Comparison of ENCODE assay signal across 28 cellular contexts in genomic region chr2:34567128-34567527, GRCh38.
A peak's percentile ranks its signal among the peaks of the same experiment; 100 is the strongest.
DNase-seq lines count a peak whose midpoint lies in the region; ATAC-seq, FAIRE-seq and TF ChIP-seq lines count a peak whose summit lies in the region.
"Had no signal": no experiment of that assay in that cellular context is flagged by ENCODE, and none has a peak within 500 bp of the region (broad histone marks: within the 10 kb centered on the region; RNA-seq: fewer than 3 reads in every experiment).

No MANE protein-coding gene starts in this region.

- in situ Hi-C loops in astrocyte of the cerebellum (cut with HindIII; ENCODE audit: low sequenced_read_pairs), result no loop called here

- ATAC-seq in esophagus mucosa (peak; percentile 64), GM18861 (IDR thresholded peaks at IDR 0.05; ENCODE audit: unreplicated experiment) (no peak), T-cell (replicated peaks in 1 of 4) (no peak)
- ATAC-seq: GM12878 had no signal

- no peaks in the 10 kb centered on the region for H3K36me3 Mint-ChIP-seq in T-cell
- H3K36me3 Mint-ChIP-seq: CD14-positive monocyte; CD4-positive, alpha-beta memory T cell; CD4-positive, CD25-positive, alpha-beta regulatory T cell; CD8-positive, alpha-beta memory T cell had no signal

- CTCF ChIA-PET in T-cell (lab: Charles Lee), result no interaction called here

- FAIRE-seq in urothelium cell line (lab: Jason Lieb, UNC), result peak; percentile 27
- FAIRE-seq: A204.1, GM12878, GM12892, GM18507, GM19239 had no signal

- no peak overlapping the region for H3K4me3 ChIP-seq in astrocyte of the cerebellum (ENCODE audit: low read depth, low read length)
- H3K4me3 ChIP-seq: BLaER1, GM12878 had no signal

- H3K9me3 Mint-ChIP-seq in T-cell, result peaks cover 9 to 15% (median 9%) of the 10 kb centered on the region in 3 donors

- no peak for TF ChIP-seq CTCF in astrocyte of the cerebellum (IDR thresholded peaks at IDR 0.05; ENCODE audit: low read depth, low read length, missing control alignments)

- H3K4me1 Mint-ChIP-seq in T-cell, result no peaks in the 10 kb centered on the region
- H3K4me1 Mint-ChIP-seq: CD14-positive monocyte; CD4-positive, alpha-beta memory T cell; CD4-positive, CD25-positive, alpha-beta regulatory T cell; CD8-positive, alpha-beta memory T cell had no signal

- H3K27ac Mint-ChIP-seq in T-cell, result no peak overlapping the region
- H3K27ac Mint-ChIP-seq: CD14-positive monocyte; CD4-positive, alpha-beta memory T cell; CD4-positive, CD25-positive, alpha-beta regulatory T cell; CD8-positive, alpha-beta memory T cell had no signal

- DNase-seq in astrocyte of the cerebellum (ENCODE audit: low read depth) (peak; percentile 0), urothelium cell line (ENCODE audit: low spot score) (no peak), NCI-H2029 treated with DMSO at 0.1 percent for 48 hours (lab: John Stamatoyannopoulos, UW) (no peak), T-cell (no peak)
- DNase-seq: 8988T; ACHN; BE2C; C1 segment of cervical spinal cord; CD4-positive, alpha-beta memory T cell; CD4-positive, CD25-positive, alpha-beta regulatory T cell; CD8-positive, alpha-beta memory T cell; COR-L47; DMS 273 treated with DMSO at 0.1 percent for 48 hours; DMS153; DMS53; DMS79; DND-41; EL; GDM1 had no signal

- POLR2A ChIA-PET in T-cell (lab: Charles Lee), result no interaction called here

- no peaks in the 10 kb centered on the region for H3K27me3 Mint-ChIP-seq in T-cell
- H3K27me3 Mint-ChIP-seq: CD4-positive, alpha-beta memory T cell; CD4-positive, CD25-positive, alpha-beta regulatory T cell; CD8-positive, alpha-beta memory T cell had no signal

- H3K4me3 Mint-ChIP-seq in T-cell, result no peak overlapping the region
- H3K4me3 Mint-ChIP-seq: CD14-positive monocyte; CD4-positive, alpha-beta memory T cell; CD4-positive, CD25-positive, alpha-beta regulatory T cell; CD8-positive, alpha-beta memory T cell had no signal
